In the genomic region with DNA sequence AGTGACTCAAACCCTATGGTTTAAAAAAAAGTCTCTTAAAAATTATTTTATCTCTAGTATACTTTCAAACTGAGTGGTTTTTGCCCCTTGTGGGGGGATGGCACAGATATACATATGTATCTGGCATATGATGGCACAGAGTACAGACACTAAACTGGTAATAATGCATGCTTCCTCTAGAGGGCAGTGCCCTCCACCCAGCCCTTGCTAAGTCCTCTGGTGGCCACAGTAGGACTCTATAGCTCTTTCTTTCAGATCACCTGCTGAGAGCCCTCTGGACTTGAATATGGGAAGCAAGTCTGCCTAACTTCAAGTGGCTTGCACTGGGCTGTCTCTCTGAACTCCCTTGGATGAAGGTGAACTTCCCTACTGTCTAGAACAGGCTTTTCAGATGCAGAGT, we compare ENCODE assay signal across 8 cellular contexts.
DNase-seq lines count a peak whose midpoint lies in the region; ATAC-seq and TF ChIP-seq lines count a peak whose summit lies in the region.

No MANE protein-coding gene starts in this region.

- no peaks in the 10 kb centered on the region for H3K9me3 Mint-ChIP-seq in activated T-cell treated with anti-CD3 and anti-CD28 coated beads, Interleukin-2, amount 50 U/mL, for 72 hours
- H3K9me3 Mint-ChIP-seq in osteocyte (ENCODE audit: unreplicated experiment): peaks cover 22% of the 10 kb centered on the region

- no peaks in the 10 kb centered on the region for H3K9me3 ChIP-seq in liver (ENCODE audit: control insufficient read depth in 4 of 4, low read length in 3 of 4)

- no peak overlapping the region for H3K4me3 Mint-ChIP-seq in activated T-cell treated with anti-CD3 and anti-CD28 coated beads, Interleukin-2, amount 50 U/mL, for 72 hours
- H3K4me3 Mint-ChIP-seq in osteocyte (ENCODE audit: unreplicated experiment): no peak overlapping the region

- peak; percentile 0 for DNase-seq in NK-92 treated with Interleukin-12 subunit alpha and Interleukin-12 subunit beta, amount 100 ng/mL, for 24 hours (lab: John Stamatoyannopoulos, UW)
- DNase-seq in NK-92 (lab: John Stamatoyannopoulos, UW; ENCODE audit: unreplicated experiment) (no peak), LNCaP clone FGC (ENCODE audit: low read depth) (peak; percentile 19), KG1 (lab: John Stamatoyannopoulos, UW) (no peak), osteocyte (ENCODE audit: extremely low spot score, unreplicated experiment) (no peak)
- peak; percentile 15 to 33 for DNase-seq in activated T-cell treated with anti-CD3 and anti-CD28 coated beads, Interleukin-2, amount 50 U/mL, for 72 hours

- TF ChIP-seq RAD21 in liver (IDR thresholded peaks at IDR 0.05): peak; percentile 24 to 66

- H3K4me1 Mint-ChIP-seq in activated T-cell treated with anti-CD3 and anti-CD28 coated beads, Interleukin-2, amount 50 U/mL, for 72 hours (ENCODE audit: low read depth): peaks cover 4% of the 10 kb centered on the region
- no peaks in the 10 kb centered on the region for H3K4me1 Mint-ChIP-seq in osteocyte (ENCODE audit: unreplicated experiment)

- H3K9ac ChIP-seq in liver (ENCODE audit: low read depth in 1 of 2, low read length in 2 of 2): no peak overlapping the region

- no peak overlapping the region for H3K27ac ChIP-seq in liver (ENCODE audit: low read depth in 1 of 2, low read length in 2 of 2)

- no peak overlapping the region for H3K27ac Mint-ChIP-seq in activated T-cell treated with anti-CD3 and anti-CD28 coated beads, Interleukin-2, amount 50 U/mL, for 72 hours
- H3K27ac Mint-ChIP-seq in osteocyte (ENCODE audit: unreplicated experiment): no peak overlapping the region

- ATAC-seq in GM21723 (IDR thresholded peaks at IDR 0.05; ENCODE audit: unreplicated experiment): peak; percentile 86
- peak; percentile 68 to 84 for ATAC-seq in activated T-cell treated with anti-CD3 and anti-CD28 coated beads, Interleukin-2, amount 50 U/mL, for 72 hours (replicated peaks in 1 of 2)

- no peaks in the 10 kb centered on the region for H3K36me3 Mint-ChIP-seq in activated T-cell treated with anti-CD3 and anti-CD28 coated beads, Interleukin-2, amount 50 U/mL, for 72 hours (ENCODE audit: insufficient read depth in 2 of 2)
- H3K36me3 Mint-ChIP-seq in osteocyte (ENCODE audit: unreplicated experiment): no peaks in the 10 kb centered on the region

- H3K4me3 ChIP-seq in LNCaP clone FGC (ENCODE audit: low read depth, low read length): no peak overlapping the region
- H3K4me3 ChIP-seq in liver (ENCODE audit: low read depth in 1 of 3, low read length in 3 of 3): no peak overlapping the region

- H3K4me1 ChIP-seq in liver (ENCODE audit: control insufficient read depth in 4 of 4, insufficient read depth in 4 of 4, low read length in 3 of 4): no peaks in the 10 kb centered on the region

- H3K27me3 ChIP-seq in liver (ENCODE audit: control insufficient read depth in 4 of 4, insufficient read depth in 4 of 4, low read length in 3 of 4): peaks cover 0 to 3% (median 0%) of the 10 kb centered on the region in 4 donors

- H3K36me3 ChIP-seq in liver (ENCODE audit: control insufficient read depth in 4 of 4, insufficient read depth in 3 of 4, low read depth in 1 of 4, low read length in 3 of 4): no peaks in the 10 kb centered on the region

- peak; percentile 64 for TF ChIP-seq CTCF in LNCaP clone FGC (IDR thresholded peaks at IDR 0.05; ENCODE audit: control insufficient read depth, extremely low read depth, insufficient read depth)
- TF ChIP-seq CTCF in liver (IDR thresholded peaks at IDR 0.05; ENCODE audit: low read depth, low read length, missing input control): peak; percentile 20
- no peak for TF ChIP-seq CTCF in osteocyte (IDR thresholded peaks at IDR 0.05)

- H3K27me3 Mint-ChIP-seq in activated T-cell treated with anti-CD3 and anti-CD28 coated beads, Interleukin-2, amount 50 U/mL, for 72 hours (ENCODE audit: low read depth): peaks cover 39% of the 10 kb centered on the region
- H3K27me3 Mint-ChIP-seq in osteocyte (ENCODE audit: unreplicated experiment): peaks cover 4% of the 10 kb centered on the region

TF ChIP-seq in liver, 16 proteins besides CTCF, POLR2A, EP300 and RAD21:
- TF ChIP-seq EGR1 (IDR thresholded peaks at IDR 0.05; ENCODE audit: low read depth in 2 of 2) (no peak), SP1 (IDR thresholded peaks at IDR 0.05) (no peak)
- TF ChIP-seq, protein P1, sequence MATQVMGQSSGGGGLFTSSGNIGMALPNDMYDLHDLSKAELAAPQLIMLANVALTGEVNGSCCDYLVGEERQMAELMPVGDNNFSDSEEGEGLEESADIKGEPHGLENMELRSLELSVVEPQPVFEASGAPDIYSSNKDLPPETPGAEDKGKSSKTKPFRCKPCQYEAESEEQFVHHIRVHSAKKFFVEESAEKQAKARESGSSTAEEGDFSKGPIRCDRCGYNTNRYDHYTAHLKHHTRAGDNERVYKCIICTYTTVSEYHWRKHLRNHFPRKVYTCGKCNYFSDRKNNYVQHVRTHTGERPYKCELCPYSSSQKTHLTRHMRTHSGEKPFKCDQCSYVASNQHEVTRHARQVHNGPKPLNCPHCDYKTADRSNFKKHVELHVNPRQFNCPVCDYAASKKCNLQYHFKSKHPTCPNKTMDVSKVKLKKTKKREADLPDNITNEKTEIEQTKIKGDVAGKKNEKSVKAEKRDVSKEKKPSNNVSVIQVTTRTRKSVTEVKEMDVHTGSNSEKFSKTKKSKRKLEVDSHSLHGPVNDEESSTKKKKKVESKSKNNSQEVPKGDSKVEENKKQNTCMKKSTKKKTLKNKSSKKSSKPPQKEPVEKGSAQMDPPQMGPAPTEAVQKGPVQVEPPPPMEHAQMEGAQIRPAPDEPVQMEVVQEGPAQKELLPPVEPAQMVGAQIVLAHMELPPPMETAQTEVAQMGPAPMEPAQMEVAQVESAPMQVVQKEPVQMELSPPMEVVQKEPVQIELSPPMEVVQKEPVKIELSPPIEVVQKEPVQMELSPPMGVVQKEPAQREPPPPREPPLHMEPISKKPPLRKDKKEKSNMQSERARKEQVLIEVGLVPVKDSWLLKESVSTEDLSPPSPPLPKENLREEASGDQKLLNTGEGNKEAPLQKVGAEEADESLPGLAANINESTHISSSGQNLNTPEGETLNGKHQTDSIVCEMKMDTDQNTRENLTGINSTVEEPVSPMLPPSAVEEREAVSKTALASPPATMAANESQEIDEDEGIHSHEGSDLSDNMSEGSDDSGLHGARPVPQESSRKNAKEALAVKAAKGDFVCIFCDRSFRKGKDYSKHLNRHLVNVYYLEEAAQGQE (IDR thresholded peaks at IDR 0.05): no peak
- TF ChIP-seq, protein P2, sequence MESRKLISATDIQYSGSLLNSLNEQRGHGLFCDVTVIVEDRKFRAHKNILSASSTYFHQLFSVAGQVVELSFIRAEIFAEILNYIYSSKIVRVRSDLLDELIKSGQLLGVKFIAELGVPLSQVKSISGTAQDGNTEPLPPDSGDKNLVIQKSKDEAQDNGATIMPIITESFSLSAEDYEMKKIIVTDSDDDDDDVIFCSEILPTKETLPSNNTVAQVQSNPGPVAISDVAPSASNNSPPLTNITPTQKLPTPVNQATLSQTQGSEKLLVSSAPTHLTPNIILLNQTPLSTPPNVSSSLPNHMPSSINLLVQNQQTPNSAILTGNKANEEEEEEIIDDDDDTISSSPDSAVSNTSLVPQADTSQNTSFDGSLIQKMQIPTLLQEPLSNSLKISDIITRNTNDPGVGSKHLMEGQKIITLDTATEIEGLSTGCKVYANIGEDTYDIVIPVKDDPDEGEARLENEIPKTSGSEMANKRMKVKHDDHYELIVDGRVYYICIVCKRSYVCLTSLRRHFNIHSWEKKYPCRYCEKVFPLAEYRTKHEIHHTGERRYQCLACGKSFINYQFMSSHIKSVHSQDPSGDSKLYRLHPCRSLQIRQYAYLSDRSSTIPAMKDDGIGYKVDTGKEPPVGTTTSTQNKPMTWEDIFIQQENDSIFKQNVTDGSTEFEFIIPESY (IDR thresholded peaks at IDR 0.05): no peak
- TF ChIP-seq, protein P3, sequence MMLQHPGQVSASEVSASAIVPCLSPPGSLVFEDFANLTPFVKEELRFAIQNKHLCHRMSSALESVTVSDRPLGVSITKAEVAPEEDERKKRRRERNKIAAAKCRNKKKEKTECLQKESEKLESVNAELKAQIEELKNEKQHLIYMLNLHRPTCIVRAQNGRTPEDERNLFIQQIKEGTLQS (IDR thresholded peaks at IDR 0.05): no peak

Comparison
In these comparisons a context has a peak if more than half of its experiments do, and no peak if none do; other contexts are left out.
1. DNase-seq: peak in NK-92 treated with Interleukin-12 subunit alpha and Interleukin-12 subunit beta, amount 100 ng/mL, for 24 hours (single experiment), LNCaP clone FGC (single experiment) and activated T-cell treated with anti-CD3 and anti-CD28 coated beads, Interleukin-2, amount 50 U/mL, for 72 hours (2 of 2); none in NK-92 (single experiment), KG1 (single experiment) and osteocyte (single experiment).